ENCODE assay signal across 1 cellular context in the genomic region with DNA sequence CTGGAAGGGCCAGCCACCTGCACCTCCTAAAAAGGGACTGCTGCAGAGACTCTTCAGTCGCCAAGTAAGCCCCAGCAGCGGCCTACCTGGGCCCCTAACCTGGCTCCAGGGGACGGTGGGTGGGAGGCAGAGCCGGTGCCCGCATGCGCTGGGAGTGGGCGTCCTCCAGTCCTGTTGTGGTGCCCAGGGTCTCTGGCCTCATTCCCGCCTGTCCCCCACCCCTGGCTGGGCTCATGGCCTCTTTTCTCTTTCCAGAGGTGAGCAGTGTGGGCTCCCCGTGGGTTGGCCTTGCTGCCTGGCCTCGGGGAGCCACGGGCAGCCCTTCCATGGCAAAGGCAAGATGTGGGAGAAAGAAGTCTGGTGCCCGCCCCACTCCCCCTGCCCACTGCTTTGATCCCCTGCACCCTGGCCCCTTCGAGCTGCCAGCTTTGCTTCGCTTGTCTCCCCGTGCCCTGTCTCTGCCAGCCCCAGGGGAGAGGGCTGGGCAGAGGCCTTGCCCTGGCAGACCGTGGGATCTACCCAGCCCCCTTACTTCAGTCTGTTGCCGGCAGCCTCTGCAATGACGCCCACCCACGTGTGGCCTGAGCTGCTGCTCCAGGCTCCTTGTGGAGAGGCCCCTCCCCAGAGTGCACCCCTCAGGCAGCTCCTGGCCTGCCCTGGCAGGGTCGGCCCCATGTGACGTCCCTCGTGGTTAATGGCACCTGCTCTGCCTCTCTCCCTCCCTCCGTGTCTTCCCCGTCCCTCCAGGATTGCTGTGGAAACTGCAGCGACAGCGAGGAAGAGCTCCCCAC.
TF ChIP-seq lines count a peak whose summit lies in the region.

No MANE protein-coding gene starts in this region.

TF ChIP-seq in HEK293T, 16 proteins besides CTCF, POLR2A, EP300 and RAD21:
- TF ChIP-seq FOXA1 (IDR thresholded peaks at IDR 0.05): no peak
